In genomic region chr10:92284112-92284704, GRCh38 we compare ENCODE assay signal across 11 cellular contexts. TPM values are rescaled to one million over a fixed set of nuclear protein-coding genes. Genes with fewer than 3 reads are reported as not detected.
DNase-seq lines count a peak whose midpoint lies in the region; TF ChIP-seq lines count a peak whose summit lies in the region.
"Had no signal": no experiment of that assay in that cellular context is flagged by ENCODE, and none has a peak within 500 bp of the region (broad histone marks: within the 10 kb centered on the region; RNA-seq: fewer than 3 reads in every experiment).

No MANE protein-coding gene starts in this region.

- H3K9ac ChIP-seq in BLaER1 treated with 17β-estradiol and CSF1 and Interleukin-3, amounts not matched to agents 10 nM and 100 nM, result peak overlapping the region in 3 of 11 experiments; percentile 5 to 45 (median 41); a peak in 5 of 22 replicates

- H3K4me2 ChIP-seq in BLaER1 treated with 17β-estradiol and CSF1 and Interleukin-3, amounts not matched to agents 10 nM and 100 nM, result peak overlapping the region in 8 of 11 experiments; percentile 2 to 91 (median 71); a peak in 13 of 22 replicates
- H3K4me2 ChIP-seq in osteoblast (ENCODE audit: insufficient read depth, low read length), result peak overlapping the region; percentile 7

- TF ChIP-seq POLR2A in esophagus squamous epithelium (IDR thresholded peaks at IDR 0.05) (no peak), erythroblast (IDR thresholded peaks at IDR 0.05; ENCODE audit: low read length) (no peak), uterus (IDR thresholded peaks at IDR 0.05) (no peak)

- peak overlapping the region in 2 of 10 experiments; percentile 15 to 16; a peak in 2 of 20 replicates for H3K4me3 ChIP-seq in BLaER1 treated with 17β-estradiol and CSF1 and Interleukin-3, amounts not matched to agents 10 nM and 100 nM
- H3K4me3 ChIP-seq in esophagus squamous epithelium (peak overlapping the region in 1 of 4 donors; percentile 28), osteoblast (ENCODE audit: insufficient read depth, low read length) (no peak overlapping the region), uterus (no peak overlapping the region)

- intact Hi-C loops in esophagus squamous epithelium (cut with DNase I), result no loop called here
- intact Hi-C loops in uterus (cut with DNase I; ENCODE audit: low total_unique reads), result no loop called here

- H3K79me2 ChIP-seq in osteoblast (ENCODE audit: insufficient read depth, low read length), result peaks cover 10% of the 10 kb centered on the region

- H3K36me3 ChIP-seq in BLaER1 treated with 17β-estradiol and CSF1 and Interleukin-3, amounts not matched to agents 10 nM and 100 nM, result no peaks in the 10 kb centered on the region
- H3K36me3 ChIP-seq in esophagus squamous epithelium (no peaks in the 10 kb centered on the region), osteoblast (ENCODE audit: insufficient read depth, low read length) (no peaks in the 10 kb centered on the region), uterus (no peaks in the 10 kb centered on the region)

- peaks cover 0 to 6% (median 0%) of the 10 kb centered on the region in 11 experiments; a peak in 3 of 22 replicates for H4K20me1 ChIP-seq in BLaER1 treated with 17β-estradiol and CSF1 and Interleukin-3, amounts not matched to agents 10 nM and 100 nM
- H4K20me1 ChIP-seq in osteoblast (ENCODE audit: insufficient read depth, low read length), result no peaks in the 10 kb centered on the region

- peak overlapping the region; percentile 41 for H2AFZ ChIP-seq in osteoblast (ENCODE audit: low read length)

- TF ChIP-seq CTCF in esophagus squamous epithelium (IDR thresholded peaks at IDR 0.05), result no peak
- no peak for TF ChIP-seq CTCF in osteoblast (IDR thresholded peaks at IDR 0.05; ENCODE audit: extremely low read depth, low read depth, low read length)
- TF ChIP-seq CTCF in uterus (IDR thresholded peaks at IDR 0.05), result no peak

- H3K4me1 ChIP-seq in BLaER1 treated with 17β-estradiol and CSF1 and Interleukin-3, amounts not matched to agents 10 nM and 100 nM, result peaks cover 0 to 52% (median 17%) of the 10 kb centered on the region in 10 experiments; a peak in 14 of 20 replicates
- H3K4me1 ChIP-seq in esophagus squamous epithelium (peaks cover 0 to 16% (median 4%) of the 10 kb centered on the region in 3 donors), osteoblast (ENCODE audit: insufficient read depth, low read length) (no peaks in the 10 kb centered on the region), uterus (no peaks in the 10 kb centered on the region)

- DNase-seq in MV-4-11 (lab: John Stamatoyannopoulos, UW) (peak; percentile 65), esophagus squamous epithelium (lab: John Stamatoyannopoulos, UW) (no peak), osteoblast (ENCODE audit: insufficient read length, low spot score, missing footprints) (no peak), iPS-NIHi11 (ENCODE audit: low spot score) (no peak), erythroblast (lab: John Stamatoyannopoulos, UW) (no peak), Kasumi-1 (lab: John Stamatoyannopoulos, UW) (no peak), uterus (no peak)
- DNase-seq: CD4-positive, alpha-beta memory T cell; NCI-H1930; stimulated activated CD4-positive, alpha-beta T cell treated with anti-CD3 and anti-CD28 coated beads, Interleukin-4, amount 100 ng/mL, for 4 hours had no signal

- H3K27ac ChIP-seq in BLaER1 treated with 17β-estradiol and CSF1 and Interleukin-3, amounts not matched to agents 10 nM and 100 nM, result peak overlapping the region in 7 of 11 experiments; percentile 1 to 61 (median 49); a peak in 11 of 22 replicates
- peak overlapping the region; percentile 59 to 85 (median 70) for H3K27ac ChIP-seq in esophagus squamous epithelium
- no peak overlapping the region for H3K27ac ChIP-seq in osteoblast (ENCODE audit: low read depth, low read length)
- peak overlapping the region in 1 of 2 donors; percentile 52 for H3K27ac ChIP-seq in uterus

- 65 to 72% methylated on average over 10 of the region's 10 CpGs for WGBS in esophagus squamous epithelium, 2 donors

- no peaks in the 10 kb centered on the region for H3K27me3 ChIP-seq in BLaER1 treated with 17β-estradiol and CSF1 and Interleukin-3, amounts not matched to agents 10 nM and 100 nM
- H3K27me3 ChIP-seq in esophagus squamous epithelium (no peaks in the 10 kb centered on the region), osteoblast (ENCODE audit: insufficient read depth, low read length) (no peaks in the 10 kb centered on the region), uterus (no peaks in the 10 kb centered on the region)

- no peaks in the 10 kb centered on the region for H3K9me3 ChIP-seq in BLaER1 treated with 17β-estradiol and CSF1 and Interleukin-3, amounts not matched to agents 10 nM and 100 nM (replicated peaks in 1 of 11)
- H3K9me3 ChIP-seq in esophagus squamous epithelium, result no peaks in the 10 kb centered on the region
- no peaks in the 10 kb centered on the region for H3K9me3 ChIP-seq in osteoblast (ENCODE audit: low read depth, low read length)
- H3K9me3 ChIP-seq in uterus, result no peaks in the 10 kb centered on the region

RNA-seq across cellular contexts. Expression of gene CPEB3, which starts 6.7 kb away (rescaled TPM):
- total RNA-seq in esophagus squamous epithelium (1 to 10 TPM; 5.5 to 8.8 (median 7.3) TPM), osteoblast (1.1 and 1.2 TPM in 2 replicates), uterus (1 to 10 TPM; 2.6 to 5.4 (median 3.7) TPM)

RNA-seq across cellular contexts. Expression of gene MARCHF5, which starts 6.8 kb away (rescaled TPM):
- total RNA-seq in esophagus squamous epithelium (10 to 100 TPM; 17.6 to 29.9 (median 27.0) TPM), osteoblast (14.1 and 19.2 TPM in 2 replicates), uterus (10 to 100 TPM in 3 of 4 donors, 1 to 10 TPM in 1; 2.8 to 43.7 (median 22.9) TPM)
